Comparison of ENCODE assay signal across 9 cellular contexts in the genomic region with DNA sequence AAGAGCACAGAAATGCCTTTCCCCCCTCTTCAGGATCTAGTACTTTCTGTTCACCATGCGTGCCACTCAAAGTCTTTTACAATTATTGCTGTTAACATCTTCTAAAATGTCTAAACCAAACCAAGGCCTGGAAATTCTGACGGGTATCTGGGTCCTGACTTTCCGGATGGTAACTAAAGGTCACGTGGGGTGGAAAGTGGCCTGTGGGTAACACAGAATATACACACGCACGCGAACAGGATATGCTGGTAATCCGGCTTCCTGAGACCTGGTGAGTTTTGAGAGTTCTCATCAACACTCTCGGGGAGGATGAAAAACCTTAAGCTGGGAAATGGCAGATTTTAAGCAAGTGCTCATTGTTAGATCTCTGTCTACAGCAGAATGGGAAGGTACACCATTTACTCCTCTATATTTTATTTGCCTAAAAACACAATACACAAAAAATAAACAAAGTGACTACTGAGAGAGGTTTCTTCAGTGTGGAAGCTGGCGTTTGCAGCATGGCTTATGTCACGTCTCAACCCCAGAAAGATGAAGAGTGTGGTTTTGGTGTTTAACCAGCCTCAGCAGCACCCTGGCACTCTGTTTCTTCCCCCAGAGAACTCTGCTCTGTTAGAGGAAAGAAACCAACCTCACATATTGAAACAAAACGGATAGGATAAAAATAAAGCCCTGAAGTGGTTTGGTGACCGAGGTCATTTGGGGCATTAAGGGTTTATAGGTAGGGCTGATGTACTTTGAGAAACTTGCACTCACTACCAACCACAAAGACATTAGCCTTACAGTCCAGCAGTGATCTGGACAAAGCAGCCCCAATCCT. TPM values are rescaled to one million over a fixed set of nuclear protein-coding genes. Genes with fewer than 3 reads are reported as not detected.
A peak's percentile ranks its signal among the peaks of the same experiment; 100 is the strongest.
DNase-seq lines count a peak whose midpoint lies in the region; ATAC-seq and TF ChIP-seq lines count a peak whose summit lies in the region.
"Had no signal": no experiment of that assay in that cellular context is flagged by ENCODE, and none has a peak within 500 bp of the region (broad histone marks: within the 10 kb centered on the region; RNA-seq: fewer than 3 reads in every experiment).

No MANE protein-coding gene starts in this region.

- H2AFZ ChIP-seq in GM23248: no peak overlapping the region

- peak; percentile 83 for ATAC-seq in GM19452 (IDR thresholded peaks at IDR 0.05; ENCODE audit: unreplicated experiment)
- peak; percentile 63 for ATAC-seq in HG03558 (IDR thresholded peaks at IDR 0.05; ENCODE audit: extremely low read depth, unreplicated experiment)
- peak; percentile 76 to 90 (median 86) for ATAC-seq in natural killer cell

- no peaks in the 10 kb centered on the region for H3K27me3 ChIP-seq in GM23248 (replicated peaks; ENCODE audit: insufficient read depth)
- H3K27me3 ChIP-seq: pancreas had no signal

- peak overlapping the region; percentile 96 to 99 for H3K27ac Mint-ChIP-seq in natural killer cell
- peak overlapping the region in 1 of 7 donors; percentile 67 for H3K27ac Mint-ChIP-seq in CD14-positive monocyte

- peaks cover 30% of the 10 kb centered on the region for H3F3A ChIP-seq in GM23248 (ENCODE audit: insufficient read depth)

- no peak overlapping the region for H3K9ac ChIP-seq in GM23248

- H3K36me3 ChIP-seq in GM23248 (ENCODE audit: low read depth): no peaks in the 10 kb centered on the region

- in situ Hi-C loops in GM23248 (cut with MboI): no loop called here

- H3K79me2 ChIP-seq in GM23248 (ENCODE audit: insufficient read depth): peaks cover 17% of the 10 kb centered on the region; the same call in 1 of the 2 replicates

- H4K20me1 ChIP-seq in GM23248 (ENCODE audit: insufficient read depth): no peaks in the 10 kb centered on the region

- H3K4me1 Mint-ChIP-seq in natural killer cell (peaks cover 63 to 72% of the 10 kb centered on the region in 2 donors), CD14-positive monocyte (peaks cover 11% of the 10 kb centered on the region)

- no peaks in the 10 kb centered on the region for H3K27me3 Mint-ChIP-seq in natural killer cell (ENCODE audit: low read depth in 2 of 2)
- H3K27me3 Mint-ChIP-seq in CD14-positive monocyte (ENCODE audit: low read depth in 3 of 3): no peaks in the 10 kb centered on the region

- no peak overlapping the region for H3K27ac ChIP-seq in GM23248

- H3K9me3 Mint-ChIP-seq in natural killer cell (no peaks in the 10 kb centered on the region), CD14-positive monocyte (no peaks in the 10 kb centered on the region)

- no peaks in the 10 kb centered on the region for H3K9me3 ChIP-seq in GM23248 (ENCODE audit: low read depth)
- H3K9me3 ChIP-seq: pancreas had no signal

- H3K4me3 ChIP-seq in GM23248: no peak overlapping the region
- H3K4me3 ChIP-seq: pancreas had no signal

- H3K4me3 Mint-ChIP-seq in natural killer cell (peak overlapping the region; percentile 85), CD14-positive monocyte (no peak overlapping the region)

- H3K36me3 Mint-ChIP-seq in natural killer cell (no peaks in the 10 kb centered on the region), CD14-positive monocyte (peaks cover 34 to 62% of the 10 kb centered on the region in 2 donors)

- peak; percentile 71 for DNase-seq in activated T-cell treated with anti-CD3 and anti-CD28 coated beads for 1 hour (ENCODE audit: low read depth)
- peak; percentile 78 for DNase-seq in natural killer cell
- no peak for DNase-seq in CD14-positive monocyte (ENCODE audit: low spot score)
- no peak for DNase-seq in LoVo (ENCODE audit: low spot score)
- no peak for DNase-seq in NCI-H524 treated with DMSO at 0.1 percent for 48 hours (lab: John Stamatoyannopoulos, UW)
- no peak for DNase-seq in GM23248
- DNase-seq: pancreas had no signal

- TF ChIP-seq CTCF in natural killer cell (IDR thresholded peaks at IDR 0.05): no peak
- TF ChIP-seq CTCF in CD14-positive monocyte (IDR thresholded peaks at IDR 0.05): no peak

- peaks cover 15% of the 10 kb centered on the region for H3K4me1 ChIP-seq in GM23248 (ENCODE audit: insufficient read depth)
- H3K4me1 ChIP-seq: pancreas had no signal

- intact Hi-C loops in natural killer cell (cut with micrococcal nuclease): loop anchor here (1.0 to 5.0 kb wide), 7 partner anchors 8 to 549 kb away; a partner anchor contains a TSS
- intact Hi-C loops in CD14-positive monocyte (cut with micrococcal nuclease): no loop called here

- H3K4me2 ChIP-seq in GM23248 (ENCODE audit: unreplicated experiment): no peak overlapping the region

- WGBS in GM23248 (ENCODE audit: low coverage in 1 of 2, low lambda C conversion rate in 2 of 2, missing lambda C conversion rate in 2 of 2), 2 experiments: 98% methylated on average over 13 of the region's 13 CpGs

- H3K9me2 ChIP-seq in GM23248 (ENCODE audit: insufficient read depth): no peaks in the 10 kb centered on the region

RNA-seq across cellular contexts. Expression of a gene that starts 37.3 kb away (rescaled TPM):
- total RNA-seq in natural killer cell: 10 to 100 TPM; 41.6 to 49.4 (median 48.2) TPM
- 1 to 10 TPM in 1 of 2 donors, under 1 TPM in 1; 0.67 to 1.1 TPM for polyA plus RNA-seq in CD14-positive monocyte
- 34.9 and 63.1 TPM in 2 replicates for total RNA-seq in GM23248 (2014; rRNA removed; shearing (Covaris generic))
- polyA plus RNA-seq in GM23248 (2016; fragmentation: Nextera tagmentation; extraction: Ambion mirVana): 16.8 and 18.7 TPM in 2 replicates

RNA-seq across cellular contexts. Expression of a gene that starts 37.5 kb away (rescaled TPM):
- total RNA-seq in natural killer cell: 10 to 100 TPM in 1 of 3 donors, 1 to 10 TPM in 2; 6.4 to 11.1 (median 7.9) TPM
- polyA plus RNA-seq in CD14-positive monocyte (1 to 10 TPM; 3.7 to 5.7 TPM), GM23248 (2016; fragmentation: Nextera tagmentation; extraction: Ambion mirVana) (28.8 and 29.8 TPM in 2 replicates)
- 24.2 and 26.3 TPM in 2 replicates for total RNA-seq in GM23248 (2014; rRNA removed; shearing (Covaris generic))

Comparison
In these comparisons a context has a peak if more than half of its experiments do, and no peak if none do; other contexts are left out.
1. DNase-seq: peak in activated T-cell treated with anti-CD3 and anti-CD28 coated beads for 1 hour (single experiment) and natural killer cell (single experiment); none in CD14-positive monocyte (single experiment), LoVo (single experiment), NCI-H524 treated with DMSO at 0.1 percent for 48 hours (single experiment) and GM23248 (single experiment).
2. Peak in every context shown above with its lines, with median percentiles within 50 percentile points of each other: ATAC-seq.